ENCODE assay signal across 1 cellular context in genomic region chr5:57761513-57761912, GRCh38.
TF ChIP-seq lines count a peak whose summit lies in the region.

No MANE protein-coding gene starts in this region.

TF ChIP-seq in K562, 482 proteins besides CTCF, POLR2A, EP300 and RAD21 (continued from another document):
- TF ChIP-seq HMGXB4 (CRISPR knock-in tag; IDR thresholded peaks at IDR 0.05), result no peak
- TF ChIP-seq CEBPZ (IDR thresholded peaks at IDR 0.05; ENCODE audit: borderline replicate concordance, low read depth, low read length), result no peak
- no peak for TF ChIP-seq NR4A1 (CRISPR knock-in tag; IDR thresholded peaks at IDR 0.05)
- no peak for TF ChIP-seq NR4A1 (tag; IDR thresholded peaks at IDR 0.05)
- no peak for TF ChIP-seq CREB3L1 (IDR thresholded peaks at IDR 0.05; ENCODE audit: borderline replicate concordance, low read depth)
